Comparison of ENCODE assay signal across 8 cellular contexts in genomic region chr1:244231572-244232315, GRCh38.
DNase-seq lines count a peak whose midpoint lies in the region; ATAC-seq and TF ChIP-seq lines count a peak whose summit lies in the region.

No MANE protein-coding gene starts in this region.

- H3K36me3 Mint-ChIP-seq in GM23338 (ENCODE audit: low read depth), result no peaks in the 10 kb centered on the region
- H3K36me3 Mint-ChIP-seq in T-helper 2 cell treated with Interferon-gamma antibody and Interleukin-4, amounts not matched to agents 5 μg/mL and 100 μg/mL, for 36 hours (ENCODE audit: low read depth), result no peaks in the 10 kb centered on the region

- no peaks in the 10 kb centered on the region for H3K79me2 ChIP-seq in GM23338 (replicated peaks; ENCODE audit: insufficient read depth)

- WGBS in esophagus muscularis mucosa, result 33% methylated on average over 25 of the region's 27 CpGs

- H3K9me2 ChIP-seq in GM23338 (ENCODE audit: insufficient read depth), result no peaks in the 10 kb centered on the region

- peaks cover 11% of the 10 kb centered on the region for H3K4me1 ChIP-seq in GM23338 (ENCODE audit: insufficient read depth)
- H3K4me1 ChIP-seq in esophagus muscularis mucosa, result peaks cover 0 to 16% (median 15%) of the 10 kb centered on the region in 4 donors

- no peak for TF ChIP-seq POLR2A in esophagus muscularis mucosa (IDR thresholded peaks at IDR 0.05; ENCODE audit: low read depth)

- no peaks in the 10 kb centered on the region for H3K27me3 ChIP-seq in GM23338 (ENCODE audit: insufficient read depth)
- H3K27me3 ChIP-seq in esophagus muscularis mucosa, result no peaks in the 10 kb centered on the region

- no peaks in the 10 kb centered on the region for H3F3A ChIP-seq in GM23338 (replicated peaks; ENCODE audit: low read depth)

- H3K27ac ChIP-seq in GM23338 (ENCODE audit: low read depth) (no peak overlapping the region), esophagus muscularis mucosa (replicated peaks in 1 of 4) (no peak overlapping the region)

- 0 out of 2 replicates have a peak overlapping the region, but pooled peaks have one; percentile 14 for H3K4me2 ChIP-seq in GM23338

- intact Hi-C loops in esophagus muscularis mucosa (cut with DNase I), result no loop called here

- H3K9me3 ChIP-seq in esophagus muscularis mucosa, result no peaks in the 10 kb centered on the region

- H3K4me3 ChIP-seq in GM23338 (no peak overlapping the region), esophagus muscularis mucosa (peak overlapping the region; percentile 34 to 50 (median 38)), retinal pigment epithelial cell (ENCODE audit: low read length) (peak overlapping the region; percentile 27)

- no peak for TF ChIP-seq CTCF in GM23338 (conservative IDR thresholded peaks at IDR 0.05; ENCODE audit: low read depth in 2 of 2)
- no peak for TF ChIP-seq CTCF in esophagus muscularis mucosa (IDR thresholded peaks at IDR 0.05)
- TF ChIP-seq CTCF in retinal pigment epithelial cell (conservative IDR thresholded peaks at IDR 0.05; ENCODE audit: low read depth, low read length), result no peak

- TF ChIP-seq EP300 in esophagus muscularis mucosa (IDR thresholded peaks at IDR 0.05), result no peak

- peaks cover 5% of the 10 kb centered on the region for H3K27me3 Mint-ChIP-seq in GM23338 (ENCODE audit: insufficient read depth, low read depth, poor library complexity)
- no peaks in the 10 kb centered on the region for H3K27me3 Mint-ChIP-seq in T-helper 2 cell treated with Interferon-gamma antibody and Interleukin-4, amounts not matched to agents 5 μg/mL and 100 μg/mL, for 36 hours (ENCODE audit: low read depth)

- H3K36me3 ChIP-seq in GM23338 (ENCODE audit: insufficient read depth), result no peaks in the 10 kb centered on the region
- H3K36me3 ChIP-seq in esophagus muscularis mucosa, result no peaks in the 10 kb centered on the region

- ATAC-seq in GM23338 (peak; percentile 34), GM18858 (IDR thresholded peaks at IDR 0.05; ENCODE audit: unreplicated experiment) (no peak)

- H3K9me3 Mint-ChIP-seq in GM23338, result no peaks in the 10 kb centered on the region
- H3K9me3 Mint-ChIP-seq in T-helper 2 cell treated with Interferon-gamma antibody and Interleukin-4, amounts not matched to agents 5 μg/mL and 100 μg/mL, for 36 hours, result no peaks in the 10 kb centered on the region

- peak; percentile 9 for DNase-seq in GM23338 (ENCODE audit: low spot score)
- DNase-seq in NCI-H524 treated with DMSO at 0.1 percent for 48 hours (lab: John Stamatoyannopoulos, UW), result peak; percentile 49
- no peak for DNase-seq in esophagus muscularis mucosa (ENCODE audit: extremely low spot score)
- DNase-seq in retinal pigment epithelial cell (ENCODE audit: low read depth), result no peak
- no peak for DNase-seq in stimulated activated CD8-positive, alpha-beta memory T cell treated with anti-CD3 and anti-CD28 coated beads, Interleukin-4, amount 100 ng/mL, for 48 hours
- DNase-seq in T-helper 2 cell treated with Interferon-gamma antibody and Interleukin-4, amounts not matched to agents 5 μg/mL and 100 μg/mL, for 36 hours (ENCODE audit: low spot score), result no peak
- no peak for DNase-seq in HCEC 1CT

- H3K27ac Mint-ChIP-seq in GM23338, result no peak overlapping the region
- H3K27ac Mint-ChIP-seq in T-helper 2 cell treated with Interferon-gamma antibody and Interleukin-4, amounts not matched to agents 5 μg/mL and 100 μg/mL, for 36 hours, result no peak overlapping the region

- no peak overlapping the region for H3K4me3 Mint-ChIP-seq in GM23338
- H3K4me3 Mint-ChIP-seq in T-helper 2 cell treated with Interferon-gamma antibody and Interleukin-4, amounts not matched to agents 5 μg/mL and 100 μg/mL, for 36 hours, result no peak overlapping the region

- H4K20me1 ChIP-seq in GM23338 (replicated peaks; ENCODE audit: insufficient read depth), result no peaks in the 10 kb centered on the region

- H2AFZ ChIP-seq in GM23338, result peak overlapping the region; percentile 96

- H3K4me1 Mint-ChIP-seq in GM23338, result peaks cover 19% of the 10 kb centered on the region
- no peaks in the 10 kb centered on the region for H3K4me1 Mint-ChIP-seq in T-helper 2 cell treated with Interferon-gamma antibody and Interleukin-4, amounts not matched to agents 5 μg/mL and 100 μg/mL, for 36 hours (ENCODE audit: low read depth)

TF ChIP-seq in GM23338, 12 proteins besides CTCF, POLR2A, EP300 and RAD21 (continues in another document):
- TF ChIP-seq POLR2AphosphoS5 (IDR thresholded peaks at IDR 0.05; ENCODE audit: low read depth) (no peak), ZNF114 (CRISPR knock-in tag; IDR thresholded peaks at IDR 0.05) (no peak), ZNF331 (CRISPR knock-in tag; IDR thresholded peaks at IDR 0.05; ENCODE audit: low read depth) (no peak), JUNB (IDR thresholded peaks at IDR 0.05; ENCODE audit: unreplicated experiment) (no peak), EZH2 (IDR thresholded peaks at IDR 0.05; ENCODE audit: low read depth, unreplicated experiment) (no peak), REST (IDR thresholded peaks at IDR 0.05; ENCODE audit: unreplicated experiment) (no peak), CREB1 (CRISPR knock-in tag; IDR thresholded peaks at IDR 0.05; ENCODE audit: low read depth) (no peak), EZH2phosphoT487 (IDR thresholded peaks at IDR 0.05; ENCODE audit: unreplicated experiment) (no peak), NANOG (IDR thresholded peaks at IDR 0.05; ENCODE audit: borderline replicate concordance) (no peak), ETS1 (IDR thresholded peaks at IDR 0.05) (no peak)

Comparison
In these comparisons a context has a peak if more than half of its experiments do, and no peak if none do; other contexts are left out.
1. DNase-seq: peak in GM23338 (single experiment) and NCI-H524 treated with DMSO at 0.1 percent for 48 hours (single experiment); none in esophagus muscularis mucosa (single experiment), retinal pigment epithelial cell (single experiment), stimulated activated CD8-positive, alpha-beta memory T cell treated with anti-CD3 and anti-CD28 coated beads, Interleukin-4, amount 100 ng/mL, for 48 hours (single experiment), T-helper 2 cell treated with Interferon-gamma antibody and Interleukin-4, amounts not matched to agents 5 μg/mL and 100 μg/mL, for 36 hours (single experiment) and HCEC 1CT (single experiment).